Comparison of ENCODE assay signal across 8 cellular contexts in genomic region chr19:52351512-52351911, GRCh38. TPM values are rescaled to one million over a fixed set of nuclear protein-coding genes. Genes with fewer than 3 reads are reported as not detected.
DNase-seq lines count a peak whose midpoint lies in the region; FAIRE-seq and TF ChIP-seq lines count a peak whose summit lies in the region.
"Had no signal": no experiment of that assay in that cellular context is flagged by ENCODE, and none has a peak within 500 bp of the region (broad histone marks: within the 10 kb centered on the region; RNA-seq: fewer than 3 reads in every experiment).

No MANE protein-coding gene starts in this region.

- no peak overlapping the region for H2BK15ac ChIP-seq in H1 (ENCODE audit: low read length)

- H2AK5ac ChIP-seq in H1 (ENCODE audit: low read depth, low read length): no peak overlapping the region

- no peaks in the 10 kb centered on the region for H4K20me1 ChIP-seq in H1 (replicated peaks in 1 of 2; ENCODE audit: control insufficient read depth in 1 of 2, insufficient read depth in 2 of 2, low read length in 2 of 2)

- CTCF ChIA-PET in H1 (lab: Charles Lee; ENCODE audit: partially characterized antibody): interaction anchor here (0.6 to 1.5 kb wide), 7 partner anchors 10 to 272 kb away, joined by 3 to 4 read pairs (median 3); no protein-coding TSS in a partner anchor

- H3K79me2 ChIP-seq in H1 (ENCODE audit: control insufficient read depth in 1 of 2, insufficient read depth in 2 of 2, low read length in 2 of 2): no peaks in the 10 kb centered on the region

- H3K9ac ChIP-seq in HUES6 (ENCODE audit: low read length): no peak overlapping the region
- H3K9ac ChIP-seq in H1 (replicated peaks in 1 of 4; ENCODE audit: extremely low read depth in 1 of 4, low read depth in 3 of 4, low read length in 3 of 4): no peak overlapping the region

- H3K4me1 ChIP-seq in HUES6 (ENCODE audit: control insufficient read depth, insufficient read depth, low read length) (peaks cover 2% of the 10 kb centered on the region; the same call in 1 of the 2 replicates), H1 (replicated peaks in 1 of 4; ENCODE audit: control insufficient read depth in 3 of 4, insufficient read depth in 4 of 4, low read length in 3 of 4) (peaks cover 0 to 3% (median 0%) of the 10 kb centered on the region in 4 experiments; a peak in 2 of 7 replicates)

- no peak overlapping the region for H3K4ac ChIP-seq in H1 (replicated peaks; ENCODE audit: insufficient read length, low read depth, low read length)

- TF ChIP-seq POLR2A in H1 (IDR thresholded peaks at IDR 0.05; ENCODE audit: control extremely low read depth in 1 of 2, low read depth in 2 of 2, low read length in 2 of 2): peak in 1 of 2 experiments; percentile 25; a peak in 1 of 3 replicates

- 66% methylated on average over 9 of the region's 9 CpGs; no CpG with 5 or more reads in 1 of the 2 experiments for WGBS in H1 (ENCODE audit: extremely low coverage in 1 of 2, insufficient coverage in 1 of 2, insufficient read length in 1 of 2, insufficient replicate concordance in 2 of 2, low coverage in 1 of 2, low lambda C conversion rate in 2 of 2, missing lambda C conversion rate in 1 of 2), 2 experiments

- peak; percentile 75 for FAIRE-seq in H1 (lab: Jason Lieb, UNC)
- FAIRE-seq: islet of Langerhans had no signal

- H2BK12ac ChIP-seq in H1 (ENCODE audit: low read depth, low read length): no peak overlapping the region

- no peak overlapping the region for H3K4me2 ChIP-seq in H1 (ENCODE audit: insufficient read depth in 1 of 2, low read depth in 2 of 2, low read length in 2 of 2)

- no peak overlapping the region for H4K5ac ChIP-seq in H1 (ENCODE audit: insufficient read length, low read depth, low read length)

- H2BK5ac ChIP-seq in H1 (ENCODE audit: low read depth, low read length): no peak overlapping the region

- peak overlapping the region; percentile 59; the same call in 1 of the 2 replicates for H3K27ac ChIP-seq in HUES6 (ENCODE audit: low read depth, low read length)
- no peak overlapping the region for H3K27ac ChIP-seq in H1 (ENCODE audit: low read depth, low read length)
- H3K27ac ChIP-seq: coronary artery had no signal

- no peak overlapping the region for H3K23ac ChIP-seq in H1 (ENCODE audit: insufficient read length)

- H3K9me3 ChIP-seq in HUES6 (ENCODE audit: control insufficient read depth, insufficient read depth, low read depth, low read length) (peaks cover 19% of the 10 kb centered on the region; the same call in 1 of the 2 replicates), H1 (ENCODE audit: insufficient read depth in 2 of 2, low read depth in 1 of 2, low read length in 1 of 2) (0 out of 4 replicates have a peak, but pooled peaks cover 3 to 4% of the 10 kb centered on the region in 2 experiments)

- H4K8ac ChIP-seq in H1 (ENCODE audit: extremely low read depth, insufficient read depth, low read length): no peak overlapping the region

- no peak overlapping the region for H3K14ac ChIP-seq in H1 (ENCODE audit: insufficient read length)

- H3K18ac ChIP-seq in H1 (ENCODE audit: extremely low read depth, low read length): no peak overlapping the region

- no peak overlapping the region for H4K91ac ChIP-seq in H1 (replicated peaks; ENCODE audit: insufficient read length, low read length)

- H3K56ac ChIP-seq in H1 (replicated peaks; ENCODE audit: insufficient read length, low read depth, low read length): no peak overlapping the region

- H3K4me3 ChIP-seq in HUES6 (ENCODE audit: low read depth, low read length) (no peak overlapping the region), H1 (ENCODE audit: extremely low read depth in 1 of 4, insufficient read depth in 2 of 4, low read depth in 3 of 4, low read length in 4 of 4) (no peak overlapping the region)
- H3K4me3 ChIP-seq: coronary artery had no signal

- H2BK120ac ChIP-seq in H1 (replicated peaks; ENCODE audit: low read depth, low read length): no peak overlapping the region

- peak; percentile 70 for DNase-seq in ELF-1 (ENCODE audit: low read depth, low spot score)
- DNase-seq in H1 (ENCODE audit: low read depth in 1 of 2, low spot score in 2 of 2): peak in 1 of 2 experiments; percentile 66
- DNase-seq in cortex of kidney (lab: John Stamatoyannopoulos, UW): no peak
- no peak for DNase-seq in COLO829 (ENCODE audit: low spot score)
- DNase-seq: Kasumi-1 had no signal

- POLR2A ChIA-PET in H1 (lab: Charles Lee; ENCODE audit: partially characterized antibody): interaction anchor here (0.8 to 1.0 kb wide), 2 partner anchors 18 to 113 kb away, joined by 3 read pairs; partner anchors contain the start of gene ZNF880

- peak; percentile 68 to 90 (median 73) for TF ChIP-seq CTCF in H1 (IDR thresholded peaks at IDR 0.05; ENCODE audit: control extremely low read depth in 1 of 3, insufficient read depth in 1 of 3, low read depth in 1 of 3, low read length in 3 of 3)

- no peak overlapping the region for H2BK20ac ChIP-seq in H1 (ENCODE audit: low read length)

- no peaks in the 10 kb centered on the region for H3K79me1 ChIP-seq in H1 (ENCODE audit: low read depth, low read length)

- H3K27me3 ChIP-seq in HUES6 (ENCODE audit: control insufficient read depth, insufficient read depth, low read length) (no peaks in the 10 kb centered on the region), H1 (replicated peaks in 1 of 4; ENCODE audit: control insufficient read depth in 3 of 4, extremely low read depth in 1 of 4, insufficient read depth in 3 of 4, low read length in 3 of 4) (no peaks in the 10 kb centered on the region)

- peak; percentile 53 to 71 for TF ChIP-seq RAD21 in H1 (IDR thresholded peaks at IDR 0.05 in 1 of 2, conservative IDR thresholded peaks at IDR 0.05 in 1 of 2; ENCODE audit: low read depth in 2 of 2, low read length in 2 of 2)

- no peak for TF ChIP-seq EP300 in H1 (IDR thresholded peaks at IDR 0.05; ENCODE audit: borderline replicate concordance in 1 of 2, low read depth in 2 of 2, low read length in 2 of 2)

- H3K36me3 ChIP-seq in HUES6 (ENCODE audit: control insufficient read depth, insufficient read depth, low read length) (peaks cover 42% of the 10 kb centered on the region), H1 (ENCODE audit: control insufficient read depth in 2 of 4, insufficient read depth in 4 of 4, low read length in 3 of 4) (peaks cover 0 to 38% (median 17%) of the 10 kb centered on the region in 4 experiments; a peak in 6 of 8 replicates)

- no peaks in the 10 kb centered on the region for H3K23me2 ChIP-seq in H1 (ENCODE audit: low read depth, low read length)

- peak overlapping the region; percentile 100 for H2AFZ ChIP-seq in H1 (ENCODE audit: low read length)

TF ChIP-seq in H1, 55 proteins besides CTCF, POLR2A, EP300 and RAD21 (continues in another document):
- TF ChIP-seq SP1 (IDR thresholded peaks at IDR 0.05; ENCODE audit: low read depth, low read length) (no peak), E2F6 (IDR thresholded peaks at IDR 0.05) (no peak), YY1 (IDR thresholded peaks at IDR 0.05; ENCODE audit: low read depth, low read length) (0 out of 2 replicates have a peak, but pooled peaks have one; percentile 20), PHF8 (conservative IDR thresholded peaks at IDR 0.05; ENCODE audit: low read depth, low read length) (no peak)

RNA-seq across cellular contexts. Expression of gene ZNF610, which starts 15.5 kb away (rescaled TPM):
- 4.9 and 5.4 TPM in 2 replicates for total RNA-seq in H1 (2021; fragmentation: NEBNext Ultra II Directional; extraction: Animal tissue kit (Norgen Biotek cat#: 25700))
- 2.4 and 3.4 TPM in 2 replicates for polyA plus RNA-seq in H1 (2011; rRNA removed)
- 3.3 TPM for polyA plus RNA-seq in H1 (2011; cell fraction: cytosol; rRNA removed)
- 6.8 TPM for polyA plus RNA-seq in H1 (2011; cell fraction: nucleus; rRNA removed)
- polyA plus RNA-seq in H1 (2012, experiment 1 of 2): 3.6 to 5.2 TPM (median 4.3 TPM) in 4 replicates
- 0.60 TPM for polyA plus RNA-seq in H1 (2012, experiment 2 of 2)
- polyA plus RNA-seq in H1 (2013, experiment 1 of 2): 7.4 TPM
- 8.0 TPM for polyA plus RNA-seq in H1 (2013, experiment 2 of 2)
- polyA minus RNA-seq in H1 (2011; rRNA and poly(A)+ RNA removed): 5.6 and 8.3 TPM in 2 replicates
- polyA minus RNA-seq in H1 (2011; cell fraction: cytosol; rRNA and poly(A)+ RNA removed): 5.2 TPM
- polyA minus RNA-seq in H1 (2011; cell fraction: nucleus; rRNA and poly(A)+ RNA removed): 5.3 TPM

RNA-seq across cellular contexts. Expression of gene ZNF880, which starts 18.2 kb away (rescaled TPM):
- 8.4 and 11.4 TPM in 2 replicates for total RNA-seq in H1 (2021; fragmentation: NEBNext Ultra II Directional; extraction: Animal tissue kit (Norgen Biotek cat#: 25700))
- 22.7 and 25.9 TPM in 2 replicates for polyA plus RNA-seq in H1 (2011; rRNA removed)
- 34.0 TPM for polyA plus RNA-seq in H1 (2011; cell fraction: cytosol; rRNA removed)
- 9.8 TPM for polyA plus RNA-seq in H1 (2011; cell fraction: nucleus; rRNA removed)
- 26.0 to 37.2 TPM (median 28.6 TPM) in 4 replicates for polyA plus RNA-seq in H1 (2012, experiment 1 of 2)
- 11.8 TPM for polyA plus RNA-seq in H1 (2012, experiment 2 of 2)
- 19.9 TPM for polyA plus RNA-seq in H1 (2013, experiment 1 of 2)
- 20.4 TPM for polyA plus RNA-seq in H1 (2013, experiment 2 of 2)
- 19.5 and 28.5 TPM in 2 replicates for polyA minus RNA-seq in H1 (2011; rRNA and poly(A)+ RNA removed)
- 15.1 TPM for polyA minus RNA-seq in H1 (2011; cell fraction: cytosol; rRNA and poly(A)+ RNA removed)
- polyA minus RNA-seq in H1 (2011; cell fraction: nucleus; rRNA and poly(A)+ RNA removed): 27.5 TPM

RNA-seq across cellular contexts. Expression of gene ZNF528, which starts 46.1 kb away (rescaled TPM):
- 0.10 and 0.58 TPM in 2 replicates for total RNA-seq in H1 (2021; fragmentation: NEBNext Ultra II Directional; extraction: Animal tissue kit (Norgen Biotek cat#: 25700))
- polyA plus RNA-seq in H1 (2011; rRNA removed): 4.0 and 4.2 TPM in 2 replicates
- 4.7 TPM for polyA plus RNA-seq in H1 (2011; cell fraction: cytosol; rRNA removed)
- polyA plus RNA-seq in H1 (2011; cell fraction: nucleus; rRNA removed): 9.6 TPM
- 4.1 to 7.8 TPM (median 6.1 TPM) in 4 replicates for polyA plus RNA-seq in H1 (2012, experiment 1 of 2)
- polyA plus RNA-seq in H1 (2012, experiment 2 of 2): 3.5 TPM
- 3.9 TPM for polyA plus RNA-seq in H1 (2013, experiment 1 of 2)
- 4.2 TPM for polyA plus RNA-seq in H1 (2013, experiment 2 of 2)
- 6.0 and 7.7 TPM in 2 replicates for polyA minus RNA-seq in H1 (2011; rRNA and poly(A)+ RNA removed)
- polyA minus RNA-seq in H1 (2011; cell fraction: cytosol; rRNA and poly(A)+ RNA removed): 5.4 TPM
- 19.9 TPM for polyA minus RNA-seq in H1 (2011; cell fraction: nucleus; rRNA and poly(A)+ RNA removed)

RNA-seq across cellular contexts. Expression of gene ZNF480, which starts 54.5 kb away (rescaled TPM):
- 27.5 and 32.9 TPM in 2 replicates for total RNA-seq in H1 (2021; fragmentation: NEBNext Ultra II Directional; extraction: Animal tissue kit (Norgen Biotek cat#: 25700))
- polyA plus RNA-seq in H1 (2011; rRNA removed): 1.2 and 3.4 TPM in 2 replicates
- polyA plus RNA-seq in H1 (2011; cell fraction: cytosol; rRNA removed): 9.1 TPM
- 4.2 TPM for polyA plus RNA-seq in H1 (2011; cell fraction: nucleus; rRNA removed)
- polyA plus RNA-seq in H1 (2012, experiment 1 of 2): 14.1 to 20.5 TPM (median 15.6 TPM) in 4 replicates
- 0.46 TPM for polyA plus RNA-seq in H1 (2012, experiment 2 of 2)
- 22.4 TPM for polyA plus RNA-seq in H1 (2013, experiment 1 of 2)
- polyA plus RNA-seq in H1 (2013, experiment 2 of 2): 19.3 TPM
- polyA minus RNA-seq in H1 (2011; rRNA and poly(A)+ RNA removed): 20.7 and 41.2 TPM in 2 replicates
- polyA minus RNA-seq in H1 (2011; cell fraction: cytosol; rRNA and poly(A)+ RNA removed): 10.9 TPM
- 79.1 TPM for polyA minus RNA-seq in H1 (2011; cell fraction: nucleus; rRNA and poly(A)+ RNA removed)
